In genomic region chr14:78519863-78520262, GRCh38 we compare ENCODE assay signal across 10 cellular contexts.
DNase-seq lines count a peak whose midpoint lies in the region; ATAC-seq and TF ChIP-seq lines count a peak whose summit lies in the region.
"Had no signal": no experiment of that assay in that cellular context is flagged by ENCODE, and none has a peak within 500 bp of the region (broad histone marks: within the 10 kb centered on the region; RNA-seq: fewer than 3 reads in every experiment).

No MANE protein-coding gene starts in this region.

- H3K4me3 Mint-ChIP-seq in activated naive CD8-positive, alpha-beta T cell treated with anti-CD3 and anti-CD28 coated beads, Interleukin-2, amount 50 U/mL, for 24 hours, result no peak overlapping the region
- H3K4me3 Mint-ChIP-seq: nephron had no signal

- H3K4me1 Mint-ChIP-seq in activated naive CD8-positive, alpha-beta T cell treated with anti-CD3 and anti-CD28 coated beads, Interleukin-2, amount 50 U/mL, for 24 hours, result no peaks in the 10 kb centered on the region
- H3K4me1 Mint-ChIP-seq: nephron had no signal

- no peaks in the 10 kb centered on the region for H3K9me3 Mint-ChIP-seq in activated naive CD8-positive, alpha-beta T cell treated with anti-CD3 and anti-CD28 coated beads, Interleukin-2, amount 50 U/mL, for 24 hours
- H3K9me3 Mint-ChIP-seq: nephron had no signal

- H3K4me1 ChIP-seq in lower lobe of right lung, result no peaks in the 10 kb centered on the region

- H3K9me3 ChIP-seq in lower lobe of right lung, result no peaks in the 10 kb centered on the region

- ATAC-seq in activated naive CD8-positive, alpha-beta T cell treated with anti-CD3 and anti-CD28 coated beads, Interleukin-2, amount 50 U/mL, for 24 hours, result no peak
- no peak for ATAC-seq in HG02884 (IDR thresholded peaks at IDR 0.05; ENCODE audit: unreplicated experiment)
- no peak for ATAC-seq in lower lobe of right lung
- no peak for ATAC-seq in HG03460 (IDR thresholded peaks at IDR 0.05; ENCODE audit: unreplicated experiment)

- DNase-seq in Daoy (ENCODE audit: low read depth) (peak; percentile 4), HK-2 (ENCODE audit: unreplicated experiment) (peak; percentile 34), kidney tubule cell (ENCODE audit: low spot score) (peak; percentile 26), NCI-H187 treated with DMSO at 0.1 percent for 48 hours (lab: John Stamatoyannopoulos, UW) (no peak), lower lobe of right lung (no peak)
- peak; percentile 13 for DNase-seq in activated naive CD8-positive, alpha-beta T cell treated with anti-CD3 and anti-CD28 coated beads, Interleukin-2, amount 50 U/mL, for 24 hours

- no peaks in the 10 kb centered on the region for H3K27me3 ChIP-seq in lower lobe of right lung (ENCODE audit: low read depth)
- H3K27me3 ChIP-seq: dorsolateral prefrontal cortex had no signal

- no peaks in the 10 kb centered on the region for H3K27me3 Mint-ChIP-seq in activated naive CD8-positive, alpha-beta T cell treated with anti-CD3 and anti-CD28 coated beads, Interleukin-2, amount 50 U/mL, for 24 hours

- no peak overlapping the region for H3K27ac Mint-ChIP-seq in activated naive CD8-positive, alpha-beta T cell treated with anti-CD3 and anti-CD28 coated beads, Interleukin-2, amount 50 U/mL, for 24 hours
- H3K27ac Mint-ChIP-seq: nephron had no signal

- no peak overlapping the region for H3K4me3 ChIP-seq in lower lobe of right lung
- H3K4me3 ChIP-seq: dorsolateral prefrontal cortex had no signal

- no peak for TF ChIP-seq CTCF in lower lobe of right lung (IDR thresholded peaks at IDR 0.05)

- intact Hi-C loops in lower lobe of right lung (cut with DNase I), result no loop called here

- H3K27ac ChIP-seq in lower lobe of right lung, result no peak overlapping the region
- H3K27ac ChIP-seq: dorsolateral prefrontal cortex had no signal

- no peaks in the 10 kb centered on the region for H3K36me3 ChIP-seq in lower lobe of right lung

- H3K36me3 Mint-ChIP-seq in activated naive CD8-positive, alpha-beta T cell treated with anti-CD3 and anti-CD28 coated beads, Interleukin-2, amount 50 U/mL, for 24 hours (ENCODE audit: low read depth), result no peaks in the 10 kb centered on the region

Comparison
In these comparisons a context has a peak if more than half of its experiments do, and no peak if none do; other contexts are left out.
1. DNase-seq: peak in Daoy (single experiment), HK-2 (single experiment), activated naive CD8-positive, alpha-beta T cell treated with anti-CD3 and anti-CD28 coated beads, Interleukin-2, amount 50 U/mL, for 24 hours (single experiment) and kidney tubule cell (single experiment); none in NCI-H187 treated with DMSO at 0.1 percent for 48 hours (single experiment) and lower lobe of right lung (single experiment).